In the genomic region with DNA sequence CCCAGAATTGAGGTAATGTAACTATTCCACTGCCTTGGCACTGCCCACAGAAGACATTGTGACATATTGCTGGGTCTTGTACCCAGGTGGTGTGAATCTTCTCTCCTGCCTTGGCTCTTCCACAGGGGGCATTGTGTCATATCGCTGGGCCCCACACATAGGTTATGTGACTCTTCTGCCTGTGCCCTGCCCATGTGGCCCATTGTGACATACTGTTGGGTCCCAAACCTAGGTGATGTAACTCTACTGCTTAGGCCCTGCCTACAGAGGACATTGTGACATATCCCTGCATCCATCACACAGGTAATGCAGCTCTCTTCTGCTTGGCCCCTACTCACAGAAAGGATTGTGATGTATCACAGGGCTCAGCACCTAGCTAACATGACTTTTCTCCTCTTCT, we compare ENCODE assay signal across 24 cellular contexts.
"Had no signal": no experiment of that assay in that cellular context is flagged by ENCODE, and none has a peak within 500 bp of the region (broad histone marks: within the 10 kb centered on the region; RNA-seq: fewer than 3 reads in every experiment).

No MANE protein-coding gene starts in this region.

- H3K27me3 Mint-ChIP-seq: dendritic cell treated with granulocyte-macrophage colony-stimulating factor and Interleukin-4, amounts not matched to agents 40 ng/mL and 50 ng/mL, for 4 days; stimulated activated naive CD8-positive, alpha-beta T cell treated with anti-CD3 and anti-CD28 coated beads, Interleukin-15, amount 100 ng/mL, for 72 hours had no signal

- DNase-seq: colonic mucosa; effector CD8-positive, alpha-beta T cell; endodermal cell; foreskin keratinocyte; glutamatergic neuron; heart right ventricle; hippocampal formation; left colon; left ventricle myocardium superior; lower lobe of right lung; natural killer cell; psoas muscle; right cardiac atrium; stimulated activated CD4-positive, alpha-beta T cell treated with anti-CD3 and anti-CD28 coated beads, Interleukin-15, amount 100 ng/mL, for 24 hours; stimulated activated CD4-positive, alpha-beta T cell treated with anti-CD3 and anti-CD28 coated beads, Interleukin-2, amount 100 ng/mL, for 48 hours; stimulated activated naive CD4-positive, alpha-beta T cell; stimulated activated naive CD8-positive, alpha-beta T cell treated with anti-CD3 and anti-CD28 coated beads, Interleukin-15, amount 100 ng/mL, for 72 hours; transverse colon had no signal

- H3K27me3 ChIP-seq: colonic mucosa, esophagus muscularis mucosa, foreskin keratinocyte, heart right ventricle, suprapubic skin, transverse colon, vagina had no signal

- H3K9me3 Mint-ChIP-seq: dendritic cell treated with granulocyte-macrophage colony-stimulating factor and Interleukin-4, amounts not matched to agents 40 ng/mL and 50 ng/mL, for 4 days; endodermal cell; natural killer cell; neural crest cell; stimulated activated naive CD8-positive, alpha-beta T cell treated with anti-CD3 and anti-CD28 coated beads, Interleukin-15, amount 100 ng/mL, for 72 hours had no signal

- H3K4me1 Mint-ChIP-seq: endodermal cell, neural crest cell had no signal

- H3K4me3 Mint-ChIP-seq: dendritic cell treated with granulocyte-macrophage colony-stimulating factor and Interleukin-4, amounts not matched to agents 40 ng/mL and 50 ng/mL, for 4 days; endodermal cell; natural killer cell; neural crest cell; stimulated activated naive CD8-positive, alpha-beta T cell treated with anti-CD3 and anti-CD28 coated beads, Interleukin-15, amount 100 ng/mL, for 72 hours had no signal

- H3K4me1 ChIP-seq: colonic mucosa, esophagus muscularis mucosa, heart right ventricle, lower lobe of right lung, psoas muscle, transverse colon, vagina had no signal

- H3K9me3 ChIP-seq: colonic mucosa, esophagus muscularis mucosa, heart right ventricle, lower lobe of right lung, psoas muscle, suprapubic skin, transverse colon, vagina had no signal

- H3K4me3 ChIP-seq: colonic mucosa, esophagus muscularis mucosa, lower lobe of right lung, psoas muscle, skin epidermis, suprapubic skin, transverse colon, vagina had no signal

- ATAC-seq: foreskin keratinocyte; heart right ventricle; left colon; left ventricle myocardium superior; lower lobe of right lung; natural killer cell; psoas muscle; right cardiac atrium; stimulated activated naive CD8-positive, alpha-beta T cell treated with anti-CD3 and anti-CD28 coated beads, Interleukin-15, amount 100 ng/mL, for 72 hours had no signal

- H3K27ac ChIP-seq: colonic mucosa, esophagus muscularis mucosa, foreskin keratinocyte, heart right ventricle, lower lobe of right lung, psoas muscle, suprapubic skin, transverse colon, vagina had no signal

- H3K27ac Mint-ChIP-seq: dendritic cell treated with granulocyte-macrophage colony-stimulating factor and Interleukin-4, amounts not matched to agents 40 ng/mL and 50 ng/mL, for 4 days; endodermal cell; natural killer cell had no signal
